ENCODE assay signal across 11 cellular contexts in genomic region chr6:72626126-72626525, GRCh38. TPM values are rescaled to one million over a fixed set of nuclear protein-coding genes. Genes with fewer than 3 reads are reported as not detected.
DNase-seq lines count a peak whose midpoint lies in the region; ATAC-seq and TF ChIP-seq lines count a peak whose summit lies in the region.
"Had no signal": no experiment of that assay in that cellular context is flagged by ENCODE, and none has a peak within 500 bp of the region (broad histone marks: within the 10 kb centered on the region; RNA-seq: fewer than 3 reads in every experiment).

No MANE protein-coding gene starts in this region.

- intact Hi-C loops in Calu3 (cut with micrococcal nuclease; ENCODE audit: unreplicated experiment): loop anchor here (10.0 kb wide), 1 partner anchor 329 kb away; no protein-coding TSS in a partner anchor

- peaks cover under 1% of the 10 kb centered on the region for H3K36me3 Mint-ChIP-seq in Calu3 (ENCODE audit: insufficient read depth, unreplicated experiment)

- TF ChIP-seq CTCF in GM13977 (IDR thresholded peaks at IDR 0.05; ENCODE audit: extremely low read depth, insufficient read depth, missing control alignments) (no peak), Calu3 (IDR thresholded peaks at IDR 0.05; ENCODE audit: unreplicated experiment) (no peak)

- CTCF ChIA-PET in Calu3 (lab: Charles Lee): no interaction called here

- H3K4me1 Mint-ChIP-seq in Calu3 (ENCODE audit: low read depth, unreplicated experiment): peaks cover 8% of the 10 kb centered on the region

- no peak overlapping the region for H3K4me3 Mint-ChIP-seq in Calu3 (ENCODE audit: low read depth, unreplicated experiment)

- DNase-seq in GM13977 (ENCODE audit: low spot score) (peak; percentile 50), GM19238 (ENCODE audit: insufficient read length, low spot score) (peak; percentile 30), NAMALWA (ENCODE audit: low spot score) (peak; percentile 24), SIG-M5 treated with dmso at 0.1 percent for 504 hours (lab: John Stamatoyannopoulos, UW; ENCODE audit: unreplicated experiment) (no peak), Calu3 (no peak), NCI-H2029 treated with DMSO at 0.1 percent for 48 hours (lab: John Stamatoyannopoulos, UW) (no peak), NCI-H1930 (lab: John Stamatoyannopoulos, UW) (no peak)
- DNase-seq: hippocampal formation, NCI-H187, thyroid gland had no signal

- BruUV-seq in Calu3 (replicated peaks; lab: Mats Ljungman, UMichigan): no TSS peak

- in situ Hi-C loops in GM13977 (cut with MboI; ENCODE audit: low pct_unique_long_range_greater_than_20kb, low sequenced_read_pairs, unreplicated experiment): no loop called here

- no peaks in the 10 kb centered on the region for H3K9me3 Mint-ChIP-seq in Calu3 (ENCODE audit: low read depth, unreplicated experiment)

- H3K27me3 Mint-ChIP-seq in Calu3 (ENCODE audit: unreplicated experiment): no peaks in the 10 kb centered on the region

- H3K27ac Mint-ChIP-seq in Calu3 (ENCODE audit: unreplicated experiment): no peak overlapping the region

- peak; percentile 48 for ATAC-seq in HG02885 (IDR thresholded peaks at IDR 0.05; ENCODE audit: poor library complexity, unreplicated experiment)

RNA-seq across cellular contexts. Expression of gene KCNQ5, which starts 4.3 kb away (rescaled TPM):
- total RNA-seq in Calu3 (2022): 0.10 TPM in 1 of 2 replicates, not detected in the other

Comparison
In these comparisons a context has a peak if more than half of its experiments do, and no peak if none do; other contexts are left out.
1. DNase-seq: peak in GM13977 (single experiment), GM19238 (single experiment) and NAMALWA (single experiment); none in SIG-M5 treated with dmso at 0.1 percent for 504 hours (single experiment), Calu3 (single experiment), NCI-H2029 treated with DMSO at 0.1 percent for 48 hours (single experiment) and NCI-H1930 (0 of 2).